Comparison of ENCODE assay signal across 1 cellular context in the genomic region with DNA sequence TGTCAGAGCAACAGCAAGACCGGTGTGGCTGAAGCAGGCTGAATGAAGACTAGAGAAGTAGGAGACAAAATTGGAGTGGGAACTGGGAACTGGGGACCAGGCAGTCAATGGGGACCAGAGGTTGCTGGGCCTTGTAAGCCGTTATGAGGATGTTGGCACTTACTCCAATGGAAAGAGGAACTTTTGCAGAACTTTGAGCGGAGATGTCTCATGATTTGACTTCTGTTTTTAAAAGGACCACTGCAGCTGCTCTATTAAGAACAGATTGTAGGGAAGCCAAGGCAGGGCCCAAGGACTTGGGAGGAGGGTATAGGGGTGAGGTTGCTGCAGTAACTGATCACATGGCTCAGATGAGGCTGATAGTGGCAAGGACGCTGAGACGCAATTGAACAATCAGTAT.
TF ChIP-seq lines count a peak whose summit lies in the region.

No MANE protein-coding gene starts in this region.

TF ChIP-seq in HepG2, 621 proteins besides CTCF, POLR2A, EP300 and RAD21:
- no peak for TF ChIP-seq ZNF556 (CRISPR knock-in tag; IDR thresholded peaks at IDR 0.05; ENCODE audit: borderline replicate concordance)
- TF ChIP-seq, protein P1, sequence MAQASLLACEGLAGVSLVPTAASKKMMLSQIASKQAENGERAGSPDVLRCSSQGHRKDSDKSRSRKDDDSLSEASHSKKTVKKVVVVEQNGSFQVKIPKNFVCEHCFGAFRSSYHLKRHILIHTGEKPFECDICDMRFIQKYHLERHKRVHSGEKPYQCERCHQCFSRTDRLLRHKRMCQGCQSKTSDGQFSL (CRISPR knock-in tag; IDR thresholded peaks at IDR 0.05): no peak
- no peak for TF ChIP-seq ASH2L (IDR thresholded peaks at IDR 0.05; ENCODE audit: insufficient read length, low read depth, low read length)
- TF ChIP-seq TCF12 (IDR thresholded peaks at IDR 0.05): no peak
- TF ChIP-seq TCF12 (CRISPR knock-in tag; IDR thresholded peaks at IDR 0.05): no peak
- no peak for TF ChIP-seq ZSCAN20 (CRISPR knock-in tag; IDR thresholded peaks at IDR 0.05; ENCODE audit: borderline replicate concordance)
- no peak for TF ChIP-seq ZNF468 (CRISPR knock-in tag; IDR thresholded peaks at IDR 0.05)
- TF ChIP-seq ZNF251 (CRISPR knock-in tag; IDR thresholded peaks at IDR 0.05): no peak
- no peak for TF ChIP-seq ZNF124 (CRISPR knock-in tag; IDR thresholded peaks at IDR 0.05)
- TF ChIP-seq, protein P2, sequence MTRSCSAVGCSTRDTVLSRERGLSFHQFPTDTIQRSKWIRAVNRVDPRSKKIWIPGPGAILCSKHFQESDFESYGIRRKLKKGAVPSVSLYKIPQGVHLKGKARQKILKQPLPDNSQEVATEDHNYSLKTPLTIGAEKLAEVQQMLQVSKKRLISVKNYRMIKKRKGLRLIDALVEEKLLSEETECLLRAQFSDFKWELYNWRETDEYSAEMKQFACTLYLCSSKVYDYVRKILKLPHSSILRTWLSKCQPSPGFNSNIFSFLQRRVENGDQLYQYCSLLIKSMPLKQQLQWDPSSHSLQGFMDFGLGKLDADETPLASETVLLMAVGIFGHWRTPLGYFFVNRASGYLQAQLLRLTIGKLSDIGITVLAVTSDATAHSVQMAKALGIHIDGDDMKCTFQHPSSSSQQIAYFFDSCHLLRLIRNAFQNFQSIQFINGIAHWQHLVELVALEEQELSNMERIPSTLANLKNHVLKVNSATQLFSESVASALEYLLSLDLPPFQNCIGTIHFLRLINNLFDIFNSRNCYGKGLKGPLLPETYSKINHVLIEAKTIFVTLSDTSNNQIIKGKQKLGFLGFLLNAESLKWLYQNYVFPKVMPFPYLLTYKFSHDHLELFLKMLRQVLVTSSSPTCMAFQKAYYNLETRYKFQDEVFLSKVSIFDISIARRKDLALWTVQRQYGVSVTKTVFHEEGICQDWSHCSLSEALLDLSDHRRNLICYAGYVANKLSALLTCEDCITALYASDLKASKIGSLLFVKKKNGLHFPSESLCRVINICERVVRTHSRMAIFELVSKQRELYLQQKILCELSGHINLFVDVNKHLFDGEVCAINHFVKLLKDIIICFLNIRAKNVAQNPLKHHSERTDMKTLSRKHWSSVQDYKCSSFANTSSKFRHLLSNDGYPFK (CRISPR knock-in tag; IDR thresholded peaks at IDR 0.05; ENCODE audit: borderline replicate concordance): no peak
